ENCODE assay signal across 13 cellular contexts in genomic region chr13:43730642-43731041, GRCh38. TPM values are rescaled to one million over a fixed set of nuclear protein-coding genes. Genes with fewer than 3 reads are reported as not detected.
DNase-seq lines count a peak whose midpoint lies in the region; ATAC-seq and TF ChIP-seq lines count a peak whose summit lies in the region.
"Had no signal": no experiment of that assay in that cellular context is flagged by ENCODE, and none has a peak within 500 bp of the region (broad histone marks: within the 10 kb centered on the region; RNA-seq: fewer than 3 reads in every experiment).

No MANE protein-coding gene starts in this region.

- H4K5ac ChIP-seq in mesendoderm (ENCODE audit: low read length), result no peak overlapping the region

- CTCF ChIA-PET in WTC11 (lab: Charles Lee), result no interaction called here

- no peak overlapping the region for H3K18ac ChIP-seq in mesendoderm (ENCODE audit: low read length)

- H3K36me3 ChIP-seq in heart left ventricle, result no peaks in the 10 kb centered on the region
- H3K36me3 ChIP-seq in rectal smooth muscle tissue (ENCODE audit: control insufficient read depth, insufficient read depth, low read length), result no peaks in the 10 kb centered on the region
- H3K36me3 ChIP-seq in effector memory CD4-positive, alpha-beta T cell (ENCODE audit: control insufficient read depth, insufficient read depth, low read length), result no peaks in the 10 kb centered on the region
- no peaks in the 10 kb centered on the region for H3K36me3 ChIP-seq in mesendoderm (ENCODE audit: control insufficient read depth, insufficient read depth, low read length)

- H3K4me1 ChIP-seq in heart left ventricle (peaks cover 0 to 16% (median 0%) of the 10 kb centered on the region in 12 donors), rectal smooth muscle tissue (ENCODE audit: control insufficient read depth, insufficient read depth, low read length) (peaks cover 10% of the 10 kb centered on the region), mesendoderm (ENCODE audit: control insufficient read depth, low read depth, low read length) (no peaks in the 10 kb centered on the region)
- H3K4me1 ChIP-seq in effector memory CD4-positive, alpha-beta T cell (ENCODE audit: control insufficient read depth, insufficient read depth, low read length, poor library complexity, severe bottlenecking), result no peaks in the 10 kb centered on the region

- H3K4me3 ChIP-seq in heart left ventricle (no peak overlapping the region), rectal smooth muscle tissue (ENCODE audit: low read length) (no peak overlapping the region), mesendoderm (ENCODE audit: low read length) (no peak overlapping the region)
- H3K4me3 ChIP-seq in effector memory CD4-positive, alpha-beta T cell (ENCODE audit: insufficient read depth, low read depth, low read length, poor library complexity, severe bottlenecking), result no peak overlapping the region

- H3K36me3 Mint-ChIP-seq in WTC11, result no peaks in the 10 kb centered on the region

- no peak overlapping the region for H2BK120ac ChIP-seq in mesendoderm (ENCODE audit: low read depth, low read length)

- DNase-seq in GM04504 (ENCODE audit: low read depth) (peak; percentile 18), WTC11 (ENCODE audit: low spot score) (no peak), heart left ventricle (peak; percentile 19 to 49 (median 39)), NCI-H526 treated with DMSO at 0.1 percent for 48 hours (lab: John Stamatoyannopoulos, UW) (no peak), NCI-H2227 treated with DMSO at 0.1 percent for 48 hours (lab: John Stamatoyannopoulos, UW) (no peak), mesendoderm (no peak)
- DNase-seq in effector memory CD4-positive, alpha-beta T cell, result no peak
- DNase-seq: activated naive CD4-positive, alpha-beta T cell treated with anti-CD3 and anti-CD28 coated beads, Interleukin-2, amount 50 U/mL, for 16 hours; glutamatergic neuron; MV-4-11; retina had no signal

- no peak overlapping the region for H2BK5ac ChIP-seq in mesendoderm (ENCODE audit: low read length)

- H3K4ac ChIP-seq in mesendoderm (ENCODE audit: low read depth, low read length), result no peak overlapping the region

- H3K9me3 ChIP-seq in heart left ventricle, result no peaks in the 10 kb centered on the region
- H3K9me3 ChIP-seq in effector memory CD4-positive, alpha-beta T cell (ENCODE audit: control insufficient read depth, low read length), result no peaks in the 10 kb centered on the region

- no peak overlapping the region for H3K56ac ChIP-seq in mesendoderm (ENCODE audit: low read length)

- H3K4me2 ChIP-seq in mesendoderm (ENCODE audit: low read length), result no peak overlapping the region

- no peak overlapping the region for H4K8ac ChIP-seq in mesendoderm (ENCODE audit: low read depth, low read length)

- TF ChIP-seq POLR2A in heart left ventricle (IDR thresholded peaks at IDR 0.05), result no peak

- intact Hi-C loops in heart left ventricle (cut with DNase I), result no loop called here

- H2AK5ac ChIP-seq in mesendoderm (ENCODE audit: low read length), result no peak overlapping the region

- H3K27me3 ChIP-seq in heart left ventricle, result no peaks in the 10 kb centered on the region
- no peaks in the 10 kb centered on the region for H3K27me3 ChIP-seq in rectal smooth muscle tissue (ENCODE audit: control insufficient read depth, insufficient read depth, low read length)
- no peaks in the 10 kb centered on the region for H3K27me3 ChIP-seq in effector memory CD4-positive, alpha-beta T cell (replicated peaks; ENCODE audit: control insufficient read depth, insufficient read depth, low read length, poor library complexity, severe bottlenecking)
- no peaks in the 10 kb centered on the region for H3K27me3 ChIP-seq in mesendoderm (ENCODE audit: insufficient read depth, low read length, poor library complexity)

- H3K27ac Mint-ChIP-seq in WTC11, result no peak overlapping the region
- H3K27ac Mint-ChIP-seq: dendritic cell treated with granulocyte-macrophage colony-stimulating factor and Interleukin-4, amounts not matched to agents 40 ng/mL and 50 ng/mL, for 4 days had no signal

- peaks cover 13% of the 10 kb centered on the region for H3K4me1 Mint-ChIP-seq in WTC11

- POLR2A ChIA-PET in WTC11 (lab: Charles Lee), result no interaction called here

- H3K9ac ChIP-seq in rectal smooth muscle tissue (ENCODE audit: low read length) (no peak overlapping the region), mesendoderm (ENCODE audit: low read length) (no peak overlapping the region)

- TF ChIP-seq CTCF in WTC11 (IDR thresholded peaks at IDR 0.05) (no peak), heart left ventricle (IDR thresholded peaks at IDR 0.05) (no peak)

- ATAC-seq in WTC11 (peak; percentile 41), heart left ventricle (peak; percentile 67 to 83 (median 73))

- H3K79me1 ChIP-seq in mesendoderm (ENCODE audit: low read length), result no peaks in the 10 kb centered on the region

- 55 to 65% (median 62%) methylated on average over 3 of the region's 3 CpGs for WGBS in heart left ventricle, 4 donors
- no CpG with 5 or more reads among the region's 3 CpGs for WGBS in mesendoderm (ENCODE audit: extremely low coverage, insufficient coverage, low lambda C conversion rate)

- H3K23ac ChIP-seq in mesendoderm (ENCODE audit: low read length), result no peak overlapping the region

- no peak overlapping the region for H3K4me3 Mint-ChIP-seq in WTC11
- H3K4me3 Mint-ChIP-seq: dendritic cell treated with granulocyte-macrophage colony-stimulating factor and Interleukin-4, amounts not matched to agents 40 ng/mL and 50 ng/mL, for 4 days had no signal

- no peak overlapping the region for H2BK15ac ChIP-seq in mesendoderm (replicated peaks; ENCODE audit: low read depth)

- H3K9me3 Mint-ChIP-seq in WTC11, result no peaks in the 10 kb centered on the region
- H3K9me3 Mint-ChIP-seq: dendritic cell treated with granulocyte-macrophage colony-stimulating factor and Interleukin-4, amounts not matched to agents 40 ng/mL and 50 ng/mL, for 4 days had no signal

- no peaks in the 10 kb centered on the region for H3K27me3 Mint-ChIP-seq in WTC11 (ENCODE audit: low read depth)

- peak overlapping the region in 3 of 12 donors; percentile 7 to 43 (median 30) for H3K27ac ChIP-seq in heart left ventricle
- H3K27ac ChIP-seq in rectal smooth muscle tissue (ENCODE audit: low read depth, low read length), result peak overlapping the region; percentile 50
- no peak overlapping the region for H3K27ac ChIP-seq in effector memory CD4-positive, alpha-beta T cell (ENCODE audit: insufficient read depth, low read length, poor library complexity, severe bottlenecking)
- H3K27ac ChIP-seq in mesendoderm (ENCODE audit: low read depth, low read length), result no peak overlapping the region

- no peaks in the 10 kb centered on the region for H3K79me2 ChIP-seq in mesendoderm (ENCODE audit: control insufficient read depth, insufficient read depth, low read length)

TF ChIP-seq in WTC11, 78 proteins besides CTCF, POLR2A, EP300 and RAD21 (continues in another document):
- no peak for TF ChIP-seq FOXK1 (CRISPR knock-in tag; IDR thresholded peaks at IDR 0.05)
- no peak for TF ChIP-seq CREB1 (CRISPR knock-in tag; IDR thresholded peaks at IDR 0.05)
- no peak for TF ChIP-seq ZNF396 (CRISPR knock-in tag; IDR thresholded peaks at IDR 0.05; ENCODE audit: borderline replicate concordance)
- TF ChIP-seq, protein P1, sequence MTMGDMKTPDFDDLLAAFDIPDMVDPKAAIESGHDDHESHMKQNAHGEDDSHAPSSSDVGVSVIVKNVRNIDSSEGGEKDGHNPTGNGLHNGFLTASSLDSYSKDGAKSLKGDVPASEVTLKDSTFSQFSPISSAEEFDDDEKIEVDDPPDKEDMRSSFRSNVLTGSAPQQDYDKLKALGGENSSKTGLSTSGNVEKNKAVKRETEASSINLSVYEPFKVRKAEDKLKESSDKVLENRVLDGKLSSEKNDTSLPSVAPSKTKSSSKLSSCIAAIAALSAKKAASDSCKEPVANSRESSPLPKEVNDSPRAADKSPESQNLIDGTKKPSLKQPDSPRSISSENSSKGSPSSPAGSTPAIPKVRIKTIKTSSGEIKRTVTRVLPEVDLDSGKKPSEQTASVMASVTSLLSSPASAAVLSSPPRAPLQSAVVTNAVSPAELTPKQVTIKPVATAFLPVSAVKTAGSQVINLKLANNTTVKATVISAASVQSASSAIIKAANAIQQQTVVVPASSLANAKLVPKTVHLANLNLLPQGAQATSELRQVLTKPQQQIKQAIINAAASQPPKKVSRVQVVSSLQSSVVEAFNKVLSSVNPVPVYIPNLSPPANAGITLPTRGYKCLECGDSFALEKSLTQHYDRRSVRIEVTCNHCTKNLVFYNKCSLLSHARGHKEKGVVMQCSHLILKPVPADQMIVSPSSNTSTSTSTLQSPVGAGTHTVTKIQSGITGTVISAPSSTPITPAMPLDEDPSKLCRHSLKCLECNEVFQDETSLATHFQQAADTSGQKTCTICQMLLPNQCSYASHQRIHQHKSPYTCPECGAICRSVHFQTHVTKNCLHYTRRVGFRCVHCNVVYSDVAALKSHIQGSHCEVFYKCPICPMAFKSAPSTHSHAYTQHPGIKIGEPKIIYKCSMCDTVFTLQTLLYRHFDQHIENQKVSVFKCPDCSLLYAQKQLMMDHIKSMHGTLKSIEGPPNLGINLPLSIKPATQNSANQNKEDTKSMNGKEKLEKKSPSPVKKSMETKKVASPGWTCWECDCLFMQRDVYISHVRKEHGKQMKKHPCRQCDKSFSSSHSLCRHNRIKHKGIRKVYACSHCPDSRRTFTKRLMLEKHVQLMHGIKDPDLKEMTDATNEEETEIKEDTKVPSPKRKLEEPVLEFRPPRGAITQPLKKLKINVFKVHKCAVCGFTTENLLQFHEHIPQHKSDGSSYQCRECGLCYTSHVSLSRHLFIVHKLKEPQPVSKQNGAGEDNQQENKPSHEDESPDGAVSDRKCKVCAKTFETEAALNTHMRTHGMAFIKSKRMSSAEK (CRISPR knock-in tag; IDR thresholded peaks at IDR 0.05; ENCODE audit: borderline replicate concordance), result no peak
- TF ChIP-seq, protein P2, sequence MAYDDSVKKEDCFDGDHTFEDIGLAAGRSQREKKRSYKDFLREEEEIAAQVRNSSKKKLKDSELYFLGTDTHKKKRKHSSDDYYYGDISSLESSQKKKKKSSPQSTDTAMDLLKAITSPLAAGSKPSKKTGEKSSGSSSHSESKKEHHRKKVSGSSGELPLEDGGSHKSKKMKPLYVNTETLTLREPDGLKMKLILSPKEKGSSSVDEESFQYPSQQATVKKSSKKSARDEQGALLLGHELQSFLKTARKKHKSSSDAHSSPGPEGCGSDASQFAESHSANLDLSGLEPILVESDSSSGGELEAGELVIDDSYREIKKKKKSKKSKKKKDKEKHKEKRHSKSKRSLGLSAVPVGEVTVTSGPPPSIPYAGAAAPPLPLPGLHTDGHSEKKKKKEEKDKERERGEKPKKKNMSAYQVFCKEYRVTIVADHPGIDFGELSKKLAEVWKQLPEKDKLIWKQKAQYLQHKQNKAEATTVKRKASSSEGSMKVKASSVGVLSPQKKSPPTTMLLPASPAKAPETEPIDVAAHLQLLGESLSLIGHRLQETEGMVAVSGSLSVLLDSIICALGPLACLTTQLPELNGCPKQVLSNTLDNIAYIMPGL (CRISPR knock-in tag; IDR thresholded peaks at IDR 0.05), result no peak
- no peak for TF ChIP-seq PRRX2 (CRISPR knock-in tag; IDR thresholded peaks at IDR 0.05)
- TF ChIP-seq JAZF1 (CRISPR knock-in tag; IDR thresholded peaks at IDR 0.05), result no peak

RNA-seq across cellular contexts. Expression of gene ENOX1, which starts 56.1 kb away (rescaled TPM):
- 0.09 to 0.26 TPM (median 0.16 TPM) in 3 replicates for total RNA-seq in WTC11 (2021)
- total RNA-seq in heart left ventricle, result 10 to 100 TPM in 1 of 9 donors, 1 to 10 TPM in 8; 3.7 to 10.1 (median 5.5) TPM
- 1 to 10 TPM; 2.0 to 2.9 TPM for polyA plus RNA-seq in heart left ventricle
- 0.14 TPM for polyA plus RNA-seq in mesendoderm (2013, experiment 1 of 2)
- 0.18 TPM for polyA plus RNA-seq in mesendoderm (2013, experiment 2 of 2)

Comparison
In these comparisons a context has a peak if more than half of its experiments do, and no peak if none do; other contexts are left out.
1. DNase-seq: peak in GM04504 (single experiment) and heart left ventricle (5 of 5); none in WTC11 (single experiment), NCI-H526 treated with DMSO at 0.1 percent for 48 hours (single experiment), effector memory CD4-positive, alpha-beta T cell (0 of 3), NCI-H2227 treated with DMSO at 0.1 percent for 48 hours (single experiment) and mesendoderm (single experiment).